19 cellular contexts compared by ENCODE assay signal in genomic region chr2:31421634-31422033, GRCh38.
"Had no signal": no experiment of that assay in that cellular context is flagged by ENCODE, and none has a peak within 500 bp of the region (broad histone marks: within the 10 kb centered on the region; RNA-seq: fewer than 3 reads in every experiment).

No MANE protein-coding gene starts in this region.

- H3K36me3 Mint-ChIP-seq: IgD-negative memory B cell had no signal

- DNase-seq: Kasumi-1, MM.1S, NCI-H1092 treated with DMSO at 0.1 percent for 48 hours, NCI-H1436, NCI-H1694, NCI-H187 treated with DMSO at 0.1 percent for 48 hours, NCI-H2029 treated with DMSO at 0.1 percent for 48 hours, NCI-H2107, NCI-H446, NCI-H510A, NCI-H526, NCI-H82, RPMI8226, SHP77, SK-N-SH, SW 1271 had no signal

- H3K27ac ChIP-seq: KMS-11 had no signal

- ATAC-seq: K562 had no signal

- H3K27ac Mint-ChIP-seq: IgD-negative memory B cell had no signal
